Comparison of ENCODE assay signal across 22 cellular contexts in genomic region chr1:247452447-247453039, GRCh38. TPM values are rescaled to one million over a fixed set of nuclear protein-coding genes. Genes with fewer than 3 reads are reported as not detected.
"Had no signal": no experiment of that assay in that cellular context is flagged by ENCODE, and none has a peak within 500 bp of the region (broad histone marks: within the 10 kb centered on the region; RNA-seq: fewer than 3 reads in every experiment).

No MANE protein-coding gene starts in this region.

- H3K27ac ChIP-seq: thyroid gland, uterus, VCaP had no signal

- DNase-seq: activated CD4-positive, alpha-beta T cell treated with anti-CD3 and anti-CD28 coated beads for 1 hour; activated CD4-positive, alpha-beta T cell treated with anti-CD3 and anti-CD28 coated beads, Interleukin-2, amount 50 U/mL, for 4 hours; activated naive CD4-positive, alpha-beta T cell treated with Interleukin-2 at 50 U/mL for 16 hours; activated naive CD8-positive, alpha-beta T cell treated with anti-CD3 and anti-CD28 coated beads, Interleukin-2, amount 50 U/mL, for 24 hours; aorta; cortex of kidney; effector CD4-positive, alpha-beta T cell; foreskin melanocyte; kidney glomerular epithelial cell; left ventricle myocardium superior; mucosa of descending colon; naive thymus-derived CD4-positive, alpha-beta T cell; nucleus accumbens; retina; stimulated activated CD4-positive, alpha-beta T cell treated with anti-CD3 and anti-CD28 coated beads, Interleukin-2, amount 100 ng/mL, for 48 hours; thyroid gland; uterus had no signal

- H3K4me3 ChIP-seq: mucosa of descending colon, thyroid gland, uterus had no signal

- H3K9me3 ChIP-seq: mucosa of descending colon, thyroid gland, uterus had no signal

- H3K36me3 ChIP-seq: thyroid gland, uterus had no signal

- H3K27me3 ChIP-seq: thyroid gland, uterus had no signal

- H3K4me1 ChIP-seq: thyroid gland, uterus had no signal

RNA-seq across cellular contexts. Expression of gene OR2B11, which starts 5.4 kb away (rescaled TPM):
- total RNA-seq: activated T-helper 17 cell treated with anti-CD3 and anti-CD28 coated beads, Interleukin-2, amount 50 U/mL, for 72 hours; aorta; endothelial cell of umbilical vein; fibroblast of lung; left ventricle myocardium superior; mucosa of descending colon; naive thymus-derived CD4-positive, alpha-beta T cell; skeletal muscle tissue; thyroid gland; uterus had no signal
- polyA plus RNA-seq: aorta, endothelial cell of umbilical vein, fibroblast of lung had no signal
